ENCODE assay signal across 19 cellular contexts in genomic region chr12:34294671-34295365, GRCh38.
DNase-seq lines count a peak whose midpoint lies in the region; ATAC-seq, FAIRE-seq and TF ChIP-seq lines count a peak whose summit lies in the region.
"Had no signal": no experiment of that assay in that cellular context is flagged by ENCODE, and none has a peak within 500 bp of the region (broad histone marks: within the 10 kb centered on the region; RNA-seq: fewer than 3 reads in every experiment).

No MANE protein-coding gene starts in this region.

- POLR2A ChIA-PET in WTC11 (lab: Charles Lee) (no interaction called here), HEK293T (lab: Yijun Ruan, JAX) (no interaction called here)

- DNase-seq in activated naive CD4-positive, alpha-beta T cell treated with anti-CD3 and anti-CD28 coated beads, Interleukin-2, amount 50 U/mL, for 16 hours = peak; percentile 5
- DNase-seq in activated naive CD4-positive, alpha-beta T cell (lab: John Stamatoyannopoulos, UW) = no peak
- DNase-seq in WTC11 (ENCODE audit: low spot score) (peak; percentile 6), kidney (peak; percentile 29), transverse colon (peak; percentile 1), SK-N-DZ (ENCODE audit: low spot score) (no peak), HEK293T (ENCODE audit: extremely low spot score) (no peak)
- DNase-seq: Calu3, DMS79, H7, Kasumi-1, NCI-H187 treated with DMSO at 0.1 percent for 48 hours, NCI-H2171, NCI-H510A, NCI-H82 had no signal

- H3K27me3 ChIP-seq in transverse colon = no peaks in the 10 kb centered on the region
- H3K27me3 ChIP-seq: Peyer's patch had no signal

- TF ChIP-seq CTCF in WTC11 (IDR thresholded peaks at IDR 0.05) (no peak), kidney (IDR thresholded peaks at IDR 0.05; ENCODE audit: borderline replicate concordance, extremely low read depth, insufficient read depth) (no peak), transverse colon (IDR thresholded peaks at IDR 0.05) (no peak)

- ATAC-seq in WTC11 = no peak
- ATAC-seq: GM12878 had no signal

- TF ChIP-seq POLR2A in transverse colon (IDR thresholded peaks at IDR 0.05) = no peak

- WGBS in transverse colon (ENCODE audit: low coverage in 1 of 2), 2 donors = 81 to 87% methylated on average over 12 to 23 of the region's 23 CpGs

- peaks cover 35% of the 10 kb centered on the region for H3K27me3 Mint-ChIP-seq in WTC11 (ENCODE audit: low read depth)
- H3K27me3 Mint-ChIP-seq: CD4-positive, alpha-beta T cell had no signal

- H3K4me3 ChIP-seq in kidney (ENCODE audit: low read length in 2 of 2) = no peak overlapping the region
- H3K4me3 ChIP-seq in transverse colon = no peak overlapping the region
- H3K4me3 ChIP-seq: GM12878, Peyer's patch had no signal

- H3K27ac ChIP-seq in kidney (ENCODE audit: low read depth in 2 of 2, low read length in 2 of 2) = no peak overlapping the region
- H3K27ac ChIP-seq in transverse colon = no peak overlapping the region
- H3K27ac ChIP-seq: Peyer's patch had no signal

- in situ Hi-C loops in transverse colon (cut with MboI; ENCODE audit: low pct_ligation_motif_present in 1 of 4, low pct_unique_long_range_greater_than_20kb in 1 of 4, low sequenced_read_pairs in 3 of 4) = loop anchor here in 1 of 4 donors (25.0 kb wide), 1 partner anchor 92 kb away; no protein-coding TSS in a partner anchor

- H3K9me3 ChIP-seq in kidney (ENCODE audit: control insufficient read depth in 1 of 2, low read length in 2 of 2) (no peaks in the 10 kb centered on the region), transverse colon (peaks cover 0 to 3% of the 10 kb centered on the region in 2 donors)

- H3K36me3 ChIP-seq in kidney (ENCODE audit: control insufficient read depth in 1 of 2, insufficient read depth in 2 of 2, low read length in 2 of 2) (no peaks in the 10 kb centered on the region), transverse colon (no peaks in the 10 kb centered on the region)
- H3K36me3 ChIP-seq: Peyer's patch had no signal

- TF ChIP-seq EP300 in transverse colon (IDR thresholded peaks at IDR 0.05; ENCODE audit: low read depth) = no peak

- peaks cover 99% of the 10 kb centered on the region for H3K36me3 Mint-ChIP-seq in WTC11

- intact Hi-C loops in kidney (cut with DNase I) (no loop called here), transverse colon (cut with DNase I; ENCODE audit: low total_unique reads) (no loop called here)

- no peaks in the 10 kb centered on the region for H3K4me1 Mint-ChIP-seq in WTC11

- peaks cover 75% of the 10 kb centered on the region for H3K9me3 Mint-ChIP-seq in WTC11
- H3K9me3 Mint-ChIP-seq: CD4-positive, alpha-beta T cell had no signal

- CTCF ChIA-PET in WTC11 (lab: Charles Lee) = no interaction called here
- CTCF ChIA-PET in HEK293T (lab: Yijun Ruan, JAX) = no interaction called here

- no peak for FAIRE-seq in kidney (lab: Jason Lieb, UNC)
- FAIRE-seq: GM12878, GM18507 had no signal

- no peak overlapping the region for H3K9ac ChIP-seq in kidney (ENCODE audit: low read length in 2 of 2)

- H3K4me1 ChIP-seq in kidney (ENCODE audit: control insufficient read depth in 1 of 2, insufficient read depth in 1 of 2, low read depth in 1 of 2, low read length in 2 of 2) (no peaks in the 10 kb centered on the region), transverse colon (no peaks in the 10 kb centered on the region)
- H3K4me1 ChIP-seq: Peyer's patch had no signal

- no peak overlapping the region for H3K27ac Mint-ChIP-seq in WTC11
- H3K27ac Mint-ChIP-seq: CD4-positive, alpha-beta T cell had no signal

- no peak overlapping the region for H3K4me3 Mint-ChIP-seq in WTC11
- H3K4me3 Mint-ChIP-seq: CD4-positive, alpha-beta T cell had no signal

TF ChIP-seq in WTC11, 78 proteins besides CTCF, POLR2A, EP300 and RAD21:
- TF ChIP-seq JAZF1 (CRISPR knock-in tag; IDR thresholded peaks at IDR 0.05) (no peak), GTF2I (CRISPR knock-in tag; conservative IDR thresholded peaks at IDR 0.05) (no peak), ZNF396 (CRISPR knock-in tag; IDR thresholded peaks at IDR 0.05; ENCODE audit: borderline replicate concordance) (no peak), KAT7 (CRISPR knock-in tag; IDR thresholded peaks at IDR 0.05; ENCODE audit: borderline replicate concordance) (no peak)
TF ChIP-seq in WTC11: peak in this region for 0.

TF ChIP-seq in HEK293T, 16 proteins besides CTCF, POLR2A, EP300 and RAD21:
- TF ChIP-seq FOXM1 (IDR thresholded peaks at IDR 0.05; ENCODE audit: borderline replicate concordance) (no peak), ZNF384 (IDR thresholded peaks at IDR 0.05) (no peak), SUZ12 (IDR thresholded peaks at IDR 0.05) (no peak), CTBP1 (IDR thresholded peaks at IDR 0.05; ENCODE audit: borderline replicate concordance) (no peak), ELF4 (IDR thresholded peaks at IDR 0.05) (no peak), PKNOX1 (IDR thresholded peaks at IDR 0.05) (no peak), TARDBP (IDR thresholded peaks at IDR 0.05) (no peak)

Comparison
In these comparisons a context has a peak if more than half of its experiments do, and no peak if none do; other contexts are left out.
1. DNase-seq: peak in activated naive CD4-positive, alpha-beta T cell treated with anti-CD3 and anti-CD28 coated beads, Interleukin-2, amount 50 U/mL, for 16 hours (single experiment), WTC11 (single experiment), kidney (single experiment) and transverse colon (single experiment); none in activated naive CD4-positive, alpha-beta T cell (0 of 4), SK-N-DZ (single experiment) and HEK293T (single experiment).